ENCODE assay signal across 14 cellular contexts in genomic region chr19:35797663-35798062, GRCh38. TPM values are rescaled to one million over a fixed set of nuclear protein-coding genes. Genes with fewer than 3 reads are reported as not detected.
DNase-seq lines count a peak whose midpoint lies in the region; ATAC-seq, FAIRE-seq and TF ChIP-seq lines count a peak whose summit lies in the region.
"Had no signal": no experiment of that assay in that cellular context is flagged by ENCODE, and none has a peak within 500 bp of the region (broad histone marks: within the 10 kb centered on the region; RNA-seq: fewer than 3 reads in every experiment).

No MANE protein-coding gene starts in this region.

- TF ChIP-seq RAD21 in HepG2 (CRISPR knock-in tag; IDR thresholded peaks at IDR 0.05): no peak

- H3K36me3 ChIP-seq in left ventricle myocardium inferior (no peaks in the 10 kb centered on the region), HepG2 (replicated peaks in 1 of 2; ENCODE audit: control insufficient read depth in 1 of 2, insufficient read depth in 2 of 2, low read length in 2 of 2) (peaks cover 0 to 2% of the 10 kb centered on the region in 2 experiments; a peak in 1 of 5 replicates), testis (ENCODE audit: low read depth, missing control alignments) (no peaks in the 10 kb centered on the region)

- no peaks in the 10 kb centered on the region for H3K79me2 ChIP-seq in HepG2 (ENCODE audit: insufficient read depth, low read length)

- 0 out of 2 replicates have a peak overlapping the region, but pooled peaks have one; percentile 29 for H3K9ac ChIP-seq in HepG2 (ENCODE audit: insufficient read depth, low read depth, low read length)

- in situ Hi-C loops in HepG2 (cut with HindIII; ENCODE audit: extremely low pct_ligation_motif_present, low pct_unique_long_range_greater_than_20kb): no loop called here

- H3K4me3 ChIP-seq in left ventricle myocardium inferior: peak overlapping the region; percentile 29
- peak overlapping the region in 2 of 3 experiments; percentile 3 to 48; a peak in 1 of 6 replicates for H3K4me3 ChIP-seq in HepG2 (replicated peaks in 1 of 3; ENCODE audit: insufficient read depth in 1 of 3, low read depth in 2 of 3, low read length in 3 of 3)
- peak overlapping the region in 1 of 2 donors; percentile 4 for H3K4me3 ChIP-seq in testis

- POLR2A ChIA-PET in HepG2 (lab: Yijun Ruan, JAX): no interaction called here

- no TSS peak for BruUV-seq in HepG2 (replicated peaks; lab: Mats Ljungman, UMichigan)

- DNase-seq in left ventricle myocardium inferior (no peak), cardiac septum (ENCODE audit: low spot score) (no peak), astrocyte of the hippocampus (ENCODE audit: low read depth, low spot score) (peak; percentile 19), HepG2 (ENCODE audit: low spot score) (no peak), testis (peak; percentile 40), GOT3 (lab: John Stamatoyannopoulos, UW) (no peak), SKM-1 treated with dmso at 0.1 percent for 144 hours (lab: John Stamatoyannopoulos, UW; ENCODE audit: unreplicated experiment) (no peak)
- DNase-seq: activated effector memory CD4-positive, alpha-beta T cell treated with Interleukin-2 at 50 U/mL for 16 hours; CD4-positive, CD25-positive, alpha-beta regulatory T cell had no signal

- H2AFZ ChIP-seq in HepG2 (ENCODE audit: low read length): no peak overlapping the region

- H3K27me3 ChIP-seq in left ventricle myocardium inferior (ENCODE audit: low read depth) (peaks cover 94% of the 10 kb centered on the region), HepG2 (ENCODE audit: control insufficient read depth in 1 of 2, insufficient read depth in 2 of 2, low read length in 2 of 2) (peaks cover 0 to 4% of the 10 kb centered on the region in 2 experiments; a peak in 2 of 5 replicates), testis (no peaks in the 10 kb centered on the region)

- TF ChIP-seq POLR2A in HepG2 (IDR thresholded peaks at IDR 0.05; ENCODE audit: insufficient read depth in 1 of 2, low read depth in 2 of 2, low read length in 2 of 2): peak in 1 of 2 experiments; percentile 68; a peak in 2 of 4 replicates
- TF ChIP-seq POLR2A in testis (IDR thresholded peaks at IDR 0.05): no peak

- no peaks in the 10 kb centered on the region for H4K20me1 ChIP-seq in HepG2 (ENCODE audit: insufficient read depth, low read length)

- H3K4me1 ChIP-seq in left ventricle myocardium inferior (no peaks in the 10 kb centered on the region), HepG2 (ENCODE audit: insufficient read depth, low read length) (peaks cover 29% of the 10 kb centered on the region), testis (no peaks in the 10 kb centered on the region)

- intact Hi-C loops in left ventricle myocardium inferior (cut with micrococcal nuclease): no loop called here
- intact Hi-C loops in cardiac septum (cut with DNase I): no loop called here
- intact Hi-C loops in HepG2 (cut with micrococcal nuclease; ENCODE audit: unreplicated experiment): no loop called here
- intact Hi-C loops in testis (cut with DNase I; ENCODE audit: low total_unique reads): no loop called here

- peak overlapping the region; percentile 55 for H3K4me2 ChIP-seq in HepG2 (ENCODE audit: low read depth, low read length)

- ATAC-seq in HepG2 (peak; percentile 69), HG03571 (IDR thresholded peaks at IDR 0.05; ENCODE audit: unreplicated experiment) (no peak)

- H3K27ac ChIP-seq in left ventricle myocardium inferior (replicated peaks): no peak overlapping the region
- H3K27ac ChIP-seq in HepG2 (ENCODE audit: extremely low read length, insufficient read depth, low read length): no peak overlapping the region
- no peak overlapping the region for H3K27ac ChIP-seq in testis
- H3K27ac ChIP-seq: RWPE1 had no signal

- 0% methylated on average over 2 of the region's 15 CpGs for WGBS in HepG2 (ENCODE audit: low lambda C conversion rate)
- 6 to 21% methylated on average over 2 to 15 of the region's 15 CpGs for WGBS in testis, 2 donors

- no peak for FAIRE-seq in HepG2 (lab: Jason Lieb, UNC)
- FAIRE-seq: keratinocyte had no signal

- TF ChIP-seq CTCF in left ventricle myocardium inferior (IDR thresholded peaks at IDR 0.05; ENCODE audit: borderline replicate concordance) (no peak), HepG2 (CRISPR knock-in tag; IDR thresholded peaks at IDR 0.05) (peak; percentile 10; the same call in 1 of the 2 replicates), testis (IDR thresholded peaks at IDR 0.05) (no peak)

- H3K9me3 ChIP-seq in left ventricle myocardium inferior (replicated peaks) (no peaks in the 10 kb centered on the region), HepG2 (ENCODE audit: low read length) (no peaks in the 10 kb centered on the region), testis (no peaks in the 10 kb centered on the region)

- CTCF ChIA-PET in HepG2 (lab: Yijun Ruan, JAX; ENCODE audit: low intra/inter-chr PET ratio, low total read pairs): no interaction called here

- TF ChIP-seq EP300 in HepG2 (IDR thresholded peaks at IDR 0.05; ENCODE audit: low read depth in 2 of 2, low read length in 2 of 2) (no peak), HepG2 (CRISPR knock-in tag; IDR thresholded peaks at IDR 0.05; ENCODE audit: borderline replicate concordance) (no peak)

RNA-seq across cellular contexts. Expression of gene PRODH2, which starts 15.0 kb away (rescaled TPM):
- total RNA-seq in left ventricle myocardium inferior (not detected), cardiac septum (not detected), HepG2 (2016; rRNA removed; fragmentation: Illumina TruSeq; extraction: Trizol) (42.0 and 86.7 TPM in 2 replicates), testis (1 to 10 TPM in 1 of 2 donors, under 1 TPM in 1; 0.99 to 1.3 TPM)
- 11.9 and 12.2 TPM in 2 replicates for total RNA-seq in HepG2 (2016; cell fraction: cytosol; rRNA removed; fragmentation: Illumina TruSeq; extraction: Trizol; ENCODE audit: low read depth)
- total RNA-seq in HepG2 (2016; cell fraction: insoluble cytoplasmic fraction; rRNA removed; fragmentation: Illumina TruSeq; extraction: Trizol): 39.5 and 89.1 TPM in 2 replicates
- 16.9 and 18.4 TPM in 2 replicates for total RNA-seq in HepG2 (2016; cell fraction: membrane; rRNA removed; fragmentation: Illumina TruSeq; extraction: Trizol)
- 80.7 and 85.7 TPM in 2 replicates for total RNA-seq in HepG2 (2016; cell fraction: nucleus; rRNA removed; fragmentation: Illumina TruSeq; extraction: Trizol)
- polyA plus RNA-seq in HepG2 (2011; rRNA removed) (118 and 171 TPM in 2 replicates), testis (ENCODE audit: insufficient read depth, low read depth, low replicate concordance) (2.7 TPM)
- 66.0 and 85.6 TPM in 2 replicates for polyA plus RNA-seq in HepG2 (2011; cell fraction: cytosol; rRNA removed)
- polyA plus RNA-seq in HepG2 (2011; cell fraction: nucleus; rRNA removed): 867 and 973 TPM in 2 replicates
- polyA plus RNA-seq in HepG2 (2012): 82.8 and 111 TPM in 2 replicates
- polyA plus RNA-seq in HepG2 (2016; cell fraction: cytosol; fragmentation: Illumina TruSeq; extraction: Trizol; ENCODE audit: low read depth): 9.1 and 9.3 TPM in 2 replicates
- 25.7 and 31.6 TPM in 2 replicates for polyA plus RNA-seq in HepG2 (2016; cell fraction: insoluble cytoplasmic fraction; fragmentation: Illumina TruSeq; extraction: Trizol; ENCODE audit: low read depth)
- 10.1 and 10.2 TPM in 2 replicates for polyA plus RNA-seq in HepG2 (2016; cell fraction: membrane; fragmentation: Illumina TruSeq; extraction: Trizol; ENCODE audit: low read depth)
- polyA plus RNA-seq in HepG2 (2016; cell fraction: nucleus; fragmentation: Illumina TruSeq; extraction: Trizol; ENCODE audit: insufficient read depth, low read depth): 177 and 194 TPM in 2 replicates
- 71.9 TPM in 1 of 2 replicates, not detected in the other for polyA minus RNA-seq in HepG2 (2011; rRNA and poly(A)+ RNA removed; ENCODE audit: low replicate concordance)
- polyA minus RNA-seq in HepG2 (2011; cell fraction: cytosol; rRNA and poly(A)+ RNA removed): 22.9 and 25.9 TPM in 2 replicates
- 76.7 and 102 TPM in 2 replicates for polyA minus RNA-seq in HepG2 (2011; cell fraction: nucleus; rRNA and poly(A)+ RNA removed)
- total RNA-seq: CD4-positive, CD25-positive, alpha-beta regulatory T cell; NCI-H460 had no signal
- polyA plus RNA-seq: CD4-positive, CD25-positive, alpha-beta regulatory T cell; keratinocyte; neural cell had no signal

RNA-seq across cellular contexts. Expression of gene ARHGAP33, which starts 22.3 kb away (rescaled TPM):
- total RNA-seq in left ventricle myocardium inferior: 3.8 TPM
- 8.8 TPM for total RNA-seq in cardiac septum
- total RNA-seq in HepG2 (2016; rRNA removed; fragmentation: Illumina TruSeq; extraction: Trizol): 0.83 and 1.3 TPM in 2 replicates
- total RNA-seq in HepG2 (2016; cell fraction: cytosol; rRNA removed; fragmentation: Illumina TruSeq; extraction: Trizol; ENCODE audit: low read depth): 0.10 and 0.26 TPM in 2 replicates
- total RNA-seq in HepG2 (2016; cell fraction: insoluble cytoplasmic fraction; rRNA removed; fragmentation: Illumina TruSeq; extraction: Trizol): 0.42 and 1.9 TPM in 2 replicates
- 0.93 and 1.1 TPM in 2 replicates for total RNA-seq in HepG2 (2016; cell fraction: membrane; rRNA removed; fragmentation: Illumina TruSeq; extraction: Trizol)
- total RNA-seq in HepG2 (2016; cell fraction: nucleus; rRNA removed; fragmentation: Illumina TruSeq; extraction: Trizol): 6.3 and 7.2 TPM in 2 replicates
- polyA plus RNA-seq in HepG2 (2011; rRNA removed): 2.7 and 4.1 TPM in 2 replicates
- polyA plus RNA-seq in HepG2 (2011; cell fraction: cytosol; rRNA removed): 0.65 and 1.0 TPM in 2 replicates
- polyA plus RNA-seq in HepG2 (2011; cell fraction: nucleus; rRNA removed): 63.2 and 100 TPM in 2 replicates
- polyA plus RNA-seq in HepG2 (2012): 4.6 and 10.5 TPM in 2 replicates
- polyA plus RNA-seq in HepG2 (2016; cell fraction: cytosol; fragmentation: Illumina TruSeq; extraction: Trizol; ENCODE audit: low read depth): 0.27 and 0.71 TPM in 2 replicates
- polyA plus RNA-seq in HepG2 (2016; cell fraction: insoluble cytoplasmic fraction; fragmentation: Illumina TruSeq; extraction: Trizol; ENCODE audit: low read depth): 1.5 and 1.8 TPM in 2 replicates
- 0.72 and 1.1 TPM in 2 replicates for polyA plus RNA-seq in HepG2 (2016; cell fraction: membrane; fragmentation: Illumina TruSeq; extraction: Trizol; ENCODE audit: low read depth)
- polyA plus RNA-seq in HepG2 (2016; cell fraction: nucleus; fragmentation: Illumina TruSeq; extraction: Trizol; ENCODE audit: insufficient read depth, low read depth): 16.8 and 20.7 TPM in 2 replicates
- polyA minus RNA-seq in HepG2 (2011; rRNA and poly(A)+ RNA removed; ENCODE audit: low replicate concordance): 5.6 and 6.2 TPM in 2 replicates
- polyA minus RNA-seq in HepG2 (2011; cell fraction: cytosol; rRNA and poly(A)+ RNA removed): 0.69 and 1.5 TPM in 2 replicates
- 7.0 and 11.5 TPM in 2 replicates for polyA minus RNA-seq in HepG2 (2011; cell fraction: nucleus; rRNA and poly(A)+ RNA removed)
- total RNA-seq in testis: 100 to 1,000 TPM in 1 of 2 donors, 10 to 100 TPM in 1; 56.2 to 133 TPM
- polyA plus RNA-seq in testis (ENCODE audit: insufficient read depth, low read depth, low replicate concordance): 46.6 TPM

RNA-seq across cellular contexts. Expression of gene PROSER3, which starts 39.7 kb away (rescaled TPM):
- 4.8 TPM for total RNA-seq in left ventricle myocardium inferior
- total RNA-seq in cardiac septum: 11.7 TPM
- 4.5 and 5.7 TPM in 2 replicates for total RNA-seq in HepG2 (2016; rRNA removed; fragmentation: Illumina TruSeq; extraction: Trizol)
- 8.4 and 9.4 TPM in 2 replicates for total RNA-seq in HepG2 (2016; cell fraction: cytosol; rRNA removed; fragmentation: Illumina TruSeq; extraction: Trizol; ENCODE audit: low read depth)
- 2.8 and 4.2 TPM in 2 replicates for total RNA-seq in HepG2 (2016; cell fraction: insoluble cytoplasmic fraction; rRNA removed; fragmentation: Illumina TruSeq; extraction: Trizol)
- 5.5 and 6.0 TPM in 2 replicates for total RNA-seq in HepG2 (2016; cell fraction: membrane; rRNA removed; fragmentation: Illumina TruSeq; extraction: Trizol)
- 6.6 and 8.4 TPM in 2 replicates for total RNA-seq in HepG2 (2016; cell fraction: nucleus; rRNA removed; fragmentation: Illumina TruSeq; extraction: Trizol)
- 5.1 and 6.2 TPM in 2 replicates for polyA plus RNA-seq in HepG2 (2011; rRNA removed)
- polyA plus RNA-seq in HepG2 (2011; cell fraction: cytosol; rRNA removed): 2.4 and 2.9 TPM in 2 replicates
- polyA plus RNA-seq in HepG2 (2011; cell fraction: nucleus; rRNA removed): 18.4 and 27.0 TPM in 2 replicates
- polyA plus RNA-seq in HepG2 (2012): 2.9 and 5.0 TPM in 2 replicates
- polyA plus RNA-seq in HepG2 (2016; cell fraction: cytosol; fragmentation: Illumina TruSeq; extraction: Trizol; ENCODE audit: low read depth): 0.45 and 0.49 TPM in 2 replicates
- polyA plus RNA-seq in HepG2 (2016; cell fraction: insoluble cytoplasmic fraction; fragmentation: Illumina TruSeq; extraction: Trizol; ENCODE audit: low read depth): 4.1 and 6.3 TPM in 2 replicates
- 1.7 and 2.6 TPM in 2 replicates for polyA plus RNA-seq in HepG2 (2016; cell fraction: membrane; fragmentation: Illumina TruSeq; extraction: Trizol; ENCODE audit: low read depth)
- 17.5 and 26.7 TPM in 2 replicates for polyA plus RNA-seq in HepG2 (2016; cell fraction: nucleus; fragmentation: Illumina TruSeq; extraction: Trizol; ENCODE audit: insufficient read depth, low read depth)
- 15.2 and 33.7 TPM in 2 replicates for polyA minus RNA-seq in HepG2 (2011; rRNA and poly(A)+ RNA removed; ENCODE audit: low replicate concordance)
- polyA minus RNA-seq in HepG2 (2011; cell fraction: cytosol; rRNA and poly(A)+ RNA removed): 4.2 and 8.4 TPM in 2 replicates
- 6.1 and 9.4 TPM in 2 replicates for polyA minus RNA-seq in HepG2 (2011; cell fraction: nucleus; rRNA and poly(A)+ RNA removed)
- total RNA-seq in testis: 10 to 100 TPM; 48.3 to 72.0 TPM
- 75.9 TPM for polyA plus RNA-seq in testis (ENCODE audit: insufficient read depth, low read depth, low replicate concordance)

RNA-seq across cellular contexts. Expression of gene HSPB6, which starts 40.8 kb away (rescaled TPM):
- total RNA-seq in left ventricle myocardium inferior (899 TPM), cardiac septum (863 TPM), HepG2 (2016; rRNA removed; fragmentation: Illumina TruSeq; extraction: Trizol) (not detected in 2 replicates), testis (10 to 100 TPM; 50.9 to 57.1 TPM)
- not detected in 2 replicates for total RNA-seq in HepG2 (2016; cell fraction: cytosol; rRNA removed; fragmentation: Illumina TruSeq; extraction: Trizol; ENCODE audit: low read depth)
- total RNA-seq in HepG2 (2016; cell fraction: insoluble cytoplasmic fraction; rRNA removed; fragmentation: Illumina TruSeq; extraction: Trizol): 0.06 TPM in 1 of 2 replicates, not detected in the other
- not detected in 2 replicates for total RNA-seq in HepG2 (2016; cell fraction: membrane; rRNA removed; fragmentation: Illumina TruSeq; extraction: Trizol)
- total RNA-seq in HepG2 (2016; cell fraction: nucleus; rRNA removed; fragmentation: Illumina TruSeq; extraction: Trizol): not detected in 2 replicates
- polyA plus RNA-seq in HepG2 (2011; rRNA removed) (0.08 and 0.18 TPM in 2 replicates), testis (ENCODE audit: insufficient read depth, low read depth, low replicate concordance) (146 TPM)
- 0.04 and 0.08 TPM in 2 replicates for polyA plus RNA-seq in HepG2 (2011; cell fraction: cytosol; rRNA removed)
- polyA plus RNA-seq in HepG2 (2011; cell fraction: nucleus; rRNA removed): 0.32 and 0.47 TPM in 2 replicates
- 0.28 and 0.45 TPM in 2 replicates for polyA plus RNA-seq in HepG2 (2012)
- 0.11 and 0.14 TPM in 2 replicates for polyA plus RNA-seq in HepG2 (2016; cell fraction: cytosol; fragmentation: Illumina TruSeq; extraction: Trizol; ENCODE audit: low read depth)
- polyA plus RNA-seq in HepG2 (2016; cell fraction: insoluble cytoplasmic fraction; fragmentation: Illumina TruSeq; extraction: Trizol; ENCODE audit: low read depth): 0.26 and 0.27 TPM in 2 replicates
- polyA plus RNA-seq in HepG2 (2016; cell fraction: membrane; fragmentation: Illumina TruSeq; extraction: Trizol; ENCODE audit: low read depth): 0.19 and 0.41 TPM in 2 replicates
- polyA plus RNA-seq in HepG2 (2016; cell fraction: nucleus; fragmentation: Illumina TruSeq; extraction: Trizol; ENCODE audit: insufficient read depth, low read depth): 0.32 and 0.79 TPM in 2 replicates
- polyA minus RNA-seq in HepG2 (2011; rRNA and poly(A)+ RNA removed; ENCODE audit: low replicate concordance): 0.48 and 0.77 TPM in 2 replicates
- polyA minus RNA-seq in HepG2 (2011; cell fraction: cytosol; rRNA and poly(A)+ RNA removed): not detected in 2 replicates
- 0.25 TPM in 1 of 2 replicates, not detected in the other for polyA minus RNA-seq in HepG2 (2011; cell fraction: nucleus; rRNA and poly(A)+ RNA removed)
- total RNA-seq: CD4-positive, CD25-positive, alpha-beta regulatory T cell had no signal
- polyA plus RNA-seq: CD4-positive, CD25-positive, alpha-beta regulatory T cell; keratinocyte; neural cell had no signal

RNA-seq across cellular contexts. Expression of gene LIN37, which starts 49.3 kb away (rescaled TPM):
- 6.2 TPM for total RNA-seq in left ventricle myocardium inferior
- 9.6 TPM for total RNA-seq in cardiac septum
- 3.5 and 6.3 TPM in 2 replicates for total RNA-seq in HepG2 (2016; rRNA removed; fragmentation: Illumina TruSeq; extraction: Trizol)
- total RNA-seq in HepG2 (2016; cell fraction: cytosol; rRNA removed; fragmentation: Illumina TruSeq; extraction: Trizol; ENCODE audit: low read depth): 8.4 and 12.8 TPM in 2 replicates
- total RNA-seq in HepG2 (2016; cell fraction: insoluble cytoplasmic fraction; rRNA removed; fragmentation: Illumina TruSeq; extraction: Trizol): 4.5 and 7.1 TPM in 2 replicates
- 4.8 and 6.4 TPM in 2 replicates for total RNA-seq in HepG2 (2016; cell fraction: membrane; rRNA removed; fragmentation: Illumina TruSeq; extraction: Trizol)
- total RNA-seq in HepG2 (2016; cell fraction: nucleus; rRNA removed; fragmentation: Illumina TruSeq; extraction: Trizol): 10.4 and 11.7 TPM in 2 replicates
- 8.7 and 8.9 TPM in 2 replicates for polyA plus RNA-seq in HepG2 (2011; rRNA removed)
- polyA plus RNA-seq in HepG2 (2011; cell fraction: cytosol; rRNA removed): 6.2 and 9.3 TPM in 2 replicates
- 53.4 and 56.4 TPM in 2 replicates for polyA plus RNA-seq in HepG2 (2011; cell fraction: nucleus; rRNA removed)
- 7.0 and 8.2 TPM in 2 replicates for polyA plus RNA-seq in HepG2 (2012)
- polyA plus RNA-seq in HepG2 (2016; cell fraction: cytosol; fragmentation: Illumina TruSeq; extraction: Trizol; ENCODE audit: low read depth): 5.5 and 6.3 TPM in 2 replicates
- polyA plus RNA-seq in HepG2 (2016; cell fraction: insoluble cytoplasmic fraction; fragmentation: Illumina TruSeq; extraction: Trizol; ENCODE audit: low read depth): 3.9 and 5.2 TPM in 2 replicates
- polyA plus RNA-seq in HepG2 (2016; cell fraction: membrane; fragmentation: Illumina TruSeq; extraction: Trizol; ENCODE audit: low read depth): 3.8 and 4.3 TPM in 2 replicates
- polyA plus RNA-seq in HepG2 (2016; cell fraction: nucleus; fragmentation: Illumina TruSeq; extraction: Trizol; ENCODE audit: insufficient read depth, low read depth): 28.1 and 34.8 TPM in 2 replicates
- polyA minus RNA-seq in HepG2 (2011; rRNA and poly(A)+ RNA removed; ENCODE audit: low replicate concordance): 4.0 and 8.3 TPM in 2 replicates
- polyA minus RNA-seq in HepG2 (2011; cell fraction: cytosol; rRNA and poly(A)+ RNA removed): 3.4 and 3.9 TPM in 2 replicates
- 16.9 and 22.6 TPM in 2 replicates for polyA minus RNA-seq in HepG2 (2011; cell fraction: nucleus; rRNA and poly(A)+ RNA removed)
- 10 to 100 TPM; 30.2 TPM for total RNA-seq in testis
- polyA plus RNA-seq in testis (ENCODE audit: insufficient read depth, low read depth, low replicate concordance): 24.8 TPM

Comparison
In these comparisons a context has a peak if more than half of its experiments do, and no peak if none do; other contexts are left out.
1. DNase-seq: peak in astrocyte of the hippocampus (single experiment) and testis (single experiment); none in left ventricle myocardium inferior (single experiment), cardiac septum (single experiment), HepG2 (single experiment), GOT3 (single experiment) and SKM-1 treated with dmso at 0.1 percent for 144 hours (single experiment).
2. RNA of gene PRODH2, which starts 15.0 kb away (total RNA-seq): 11.9 to 89.1 TPM in HepG2; 0.99 to 1.3 TPM in testis, not detected in left ventricle myocardium inferior (single experiment) and not detected in cardiac septum (single experiment); every median in the first group is over 4 times any median in the second.